In genomic region chr22:30718938-30719337, GRCh38 we compare ENCODE assay signal across 29 cellular contexts. TPM values are rescaled to one million over a fixed set of nuclear protein-coding genes. Genes with fewer than 3 reads are reported as not detected.
DNase-seq lines count a peak whose midpoint lies in the region; ATAC-seq, FAIRE-seq and TF ChIP-seq lines count a peak whose summit lies in the region.
"Had no signal": no experiment of that assay in that cellular context is flagged by ENCODE, and none has a peak within 500 bp of the region (broad histone marks: within the 10 kb centered on the region; RNA-seq: fewer than 3 reads in every experiment).

No MANE protein-coding gene starts in this region.

- peaks cover 2% of the 10 kb centered on the region for H3K9me3 Mint-ChIP-seq in WTC11
- H3K9me3 Mint-ChIP-seq: CD8-positive, alpha-beta T cell had no signal

- TF ChIP-seq CTCF in WTC11 (IDR thresholded peaks at IDR 0.05), result no peak
- no peak for TF ChIP-seq CTCF in HepG2 (CRISPR knock-in tag; IDR thresholded peaks at IDR 0.05)

- H3K36me3 Mint-ChIP-seq in WTC11, result no peaks in the 10 kb centered on the region
- H3K36me3 Mint-ChIP-seq: CD8-positive, alpha-beta T cell had no signal

- no peak overlapping the region for H2AFZ ChIP-seq in HepG2 (ENCODE audit: low read length)
- H2AFZ ChIP-seq: PC-9 had no signal

- H3K4me1 ChIP-seq in HepG2 (ENCODE audit: insufficient read depth, low read length), result 0 out of 2 replicates have a peak, but pooled peaks cover 9% of the 10 kb centered on the region
- H3K4me1 ChIP-seq: Caco-2, SJCRH30 had no signal

- peak overlapping the region; percentile 84; the same call in 1 of the 2 replicates for H3K27ac Mint-ChIP-seq in WTC11
- H3K27ac Mint-ChIP-seq: B cell; CD8-positive, alpha-beta T cell had no signal

- H4K20me1 ChIP-seq in HepG2 (ENCODE audit: insufficient read depth, low read length), result no peaks in the 10 kb centered on the region

- H3K27me3 ChIP-seq in HepG2 (ENCODE audit: control insufficient read depth in 1 of 2, insufficient read depth in 2 of 2, low read length in 2 of 2), result no peaks in the 10 kb centered on the region; a peak in 1 of 5 replicates
- H3K27me3 ChIP-seq: SJCRH30 had no signal

- no peaks in the 10 kb centered on the region for H3K79me2 ChIP-seq in HepG2 (ENCODE audit: insufficient read depth, low read length)

- H3K9ac ChIP-seq in HepG2 (ENCODE audit: insufficient read depth, low read depth, low read length), result no peak overlapping the region

- in situ Hi-C loops in HepG2 (cut with HindIII; ENCODE audit: extremely low pct_ligation_motif_present, low pct_unique_long_range_greater_than_20kb), result no loop called here

- POLR2A ChIA-PET in WTC11 (lab: Charles Lee), result no interaction called here
- POLR2A ChIA-PET in HepG2 (lab: Yijun Ruan, JAX), result no interaction called here

- TF ChIP-seq EP300 in HepG2 (IDR thresholded peaks at IDR 0.05; ENCODE audit: low read depth in 2 of 2, low read length in 2 of 2), result no peak
- no peak for TF ChIP-seq EP300 in HepG2 (CRISPR knock-in tag; IDR thresholded peaks at IDR 0.05; ENCODE audit: borderline replicate concordance)

- no peak overlapping the region for H3K27ac ChIP-seq in HepG2 (ENCODE audit: extremely low read length, insufficient read depth, low read length)
- H3K27ac ChIP-seq: 22Rv1, C4-2B, HL-60, PC-9, SJCRH30 had no signal

- H3K27me3 Mint-ChIP-seq in WTC11 (ENCODE audit: low read depth), result no peaks in the 10 kb centered on the region

- H3K9me3 ChIP-seq in HepG2 (ENCODE audit: low read length), result no peaks in the 10 kb centered on the region
- H3K9me3 ChIP-seq: Caco-2, SJCRH30 had no signal

- intact Hi-C loops in HepG2 (cut with micrococcal nuclease; ENCODE audit: unreplicated experiment), result no loop called here

- H3K4me3 ChIP-seq in HepG2 (replicated peaks in 1 of 3; ENCODE audit: insufficient read depth in 1 of 3, low read depth in 2 of 3, low read length in 3 of 3), result no peak overlapping the region
- H3K4me3 ChIP-seq: K562, PC-9, SJCRH30 had no signal

- ATAC-seq in WTC11 (no peak), GM18858 (IDR thresholded peaks at IDR 0.05; ENCODE audit: unreplicated experiment) (no peak), HepG2 (no peak)
- ATAC-seq: CD8-positive, alpha-beta T cell; K562; Right ventricle myocardium inferior had no signal

- no peaks in the 10 kb centered on the region for H3K36me3 ChIP-seq in HepG2 (replicated peaks in 1 of 2; ENCODE audit: control insufficient read depth in 1 of 2, insufficient read depth in 2 of 2, low read length in 2 of 2)
- H3K36me3 ChIP-seq: SJCRH30 had no signal

- H3K4me2 ChIP-seq in HepG2 (ENCODE audit: low read depth, low read length), result no peak overlapping the region
- H3K4me2 ChIP-seq: PC-9 had no signal

- no peak for TF ChIP-seq POLR2A in HepG2 (IDR thresholded peaks at IDR 0.05; ENCODE audit: insufficient read depth in 1 of 2, low read depth in 2 of 2, low read length in 2 of 2)

- FAIRE-seq in HepG2 (lab: Jason Lieb, UNC), result no peak
- FAIRE-seq: GM12891, GM19239 had no signal

- no TSS peak for BruUV-seq in HepG2 (replicated peaks; lab: Mats Ljungman, UMichigan)

- DNase-seq in activated effector memory CD4-positive, alpha-beta T cell treated with anti-CD3 and anti-CD28 coated beads, Interleukin-2, amount 50 U/mL, for 16 hours, result peak; percentile 9
- DNase-seq in activated effector memory CD4-positive, alpha-beta T cell treated with Interleukin-2 at 50 U/mL for 16 hours, result no peak
- DNase-seq in WTC11 (ENCODE audit: low spot score) (no peak), mesenteric fat pad (ENCODE audit: low spot score) (peak; percentile 24), HepG2 (ENCODE audit: low spot score) (no peak)
- DNase-seq in activated CD8-positive, alpha-beta memory T cell treated with anti-CD3 and anti-CD28 coated beads, Interleukin-2, amount 50 U/mL, for 4 hours, result no peak
- DNase-seq: Caco-2; CD8-positive, alpha-beta T cell; DMS79 treated with DMSO at 0.1 percent for 48 hours; GF-D8; Kasumi-1; NCI-H1105; NCI-H1436 treated with DMSO at 0.1 percent for 48 hours; NCI-H187 treated with DMSO at 0.1 percent for 48 hours; NCI-H2171 treated with DMSO at 0.1 percent for 48 hours; NCI-H446; NCI-H524 treated with DMSO at 0.1 percent for 48 hours; NCI-H774; PC-9; SJCRH30 had no signal

- no peak overlapping the region for H3K4me3 Mint-ChIP-seq in WTC11
- H3K4me3 Mint-ChIP-seq: B cell; CD8-positive, alpha-beta T cell had no signal

- no peaks in the 10 kb centered on the region for H3K4me1 Mint-ChIP-seq in WTC11
- H3K4me1 Mint-ChIP-seq: B cell had no signal

- 29% methylated on average over 4 of the region's 4 CpGs for WGBS in HepG2 (ENCODE audit: low lambda C conversion rate)

- CTCF ChIA-PET in WTC11 (lab: Charles Lee), result interaction anchor here (1.0 kb wide), 1 partner anchor 84 kb away, joined by 3 read pairs; no protein-coding TSS in a partner anchor
- CTCF ChIA-PET in HepG2 (lab: Yijun Ruan, JAX; ENCODE audit: low intra/inter-chr PET ratio, low total read pairs), result no interaction called here

- TF ChIP-seq RAD21 in HepG2 (CRISPR knock-in tag; IDR thresholded peaks at IDR 0.05), result no peak

TF ChIP-seq in WTC11, 78 proteins besides CTCF, POLR2A, EP300 and RAD21:
- TF ChIP-seq JUN (CRISPR knock-in tag; IDR thresholded peaks at IDR 0.05) (no peak), NFYB (CRISPR knock-in tag; conservative IDR thresholded peaks at IDR 0.05; ENCODE audit: low read depth) (no peak)

TF ChIP-seq in HepG2, 621 proteins besides CTCF, POLR2A, EP300 and RAD21 (continues in another document):
- TF ChIP-seq PCBP2 (optimal IDR thresholded peaks at IDR 0.05; ENCODE audit: low read depth, low read length, poor library complexity, severe bottlenecking) (no peak), SP4 (CRISPR knock-in tag; IDR thresholded peaks at IDR 0.05) (no peak), PHF5A (CRISPR knock-in tag; IDR thresholded peaks at IDR 0.05; ENCODE audit: low read depth, unreplicated experiment) (no peak), KDM5A (IDR thresholded peaks at IDR 0.05; ENCODE audit: borderline replicate concordance, low read length) (no peak), GLI4 (CRISPR knock-in tag; IDR thresholded peaks at IDR 0.05; ENCODE audit: borderline replicate concordance) (no peak), ZNF550 (CRISPR knock-in tag; IDR thresholded peaks at IDR 0.05; ENCODE audit: borderline replicate concordance) (no peak), HNF4G (IDR thresholded peaks at IDR 0.05; ENCODE audit: borderline replicate concordance, low read depth, low read length) (no peak), HNF4G (CRISPR knock-in tag; IDR thresholded peaks at IDR 0.05; ENCODE audit: borderline replicate concordance, low read depth) (no peak), HDAC6 (IDR thresholded peaks at IDR 0.05; ENCODE audit: low read depth, low read length) (no peak)

RNA-seq across cellular contexts. Expression of gene OSBP2, which starts 24.3 kb away (rescaled TPM):
- total RNA-seq in WTC11 (2021) (4.1 to 4.4 TPM (median 4.1 TPM) in 3 replicates), mesenteric fat pad (1.4 TPM), HepG2 (2016; rRNA removed; fragmentation: Illumina TruSeq; extraction: Trizol) (7.1 and 7.7 TPM in 2 replicates)
- total RNA-seq in HepG2 (2016; cell fraction: cytosol; rRNA removed; fragmentation: Illumina TruSeq; extraction: Trizol; ENCODE audit: low read depth), result 1.9 and 2.2 TPM in 2 replicates
- 8.2 and 8.7 TPM in 2 replicates for total RNA-seq in HepG2 (2016; cell fraction: insoluble cytoplasmic fraction; rRNA removed; fragmentation: Illumina TruSeq; extraction: Trizol)
- 7.4 and 9.1 TPM in 2 replicates for total RNA-seq in HepG2 (2016; cell fraction: membrane; rRNA removed; fragmentation: Illumina TruSeq; extraction: Trizol)
- 5.3 and 10.0 TPM in 2 replicates for total RNA-seq in HepG2 (2016; cell fraction: nucleus; rRNA removed; fragmentation: Illumina TruSeq; extraction: Trizol)
- 5.0 and 7.9 TPM in 2 replicates for polyA plus RNA-seq in HepG2 (2011; rRNA removed)
- polyA plus RNA-seq in HepG2 (2011; cell fraction: cytosol; rRNA removed), result 3.8 and 4.7 TPM in 2 replicates
- 5.9 and 7.6 TPM in 2 replicates for polyA plus RNA-seq in HepG2 (2011; cell fraction: nucleus; rRNA removed)
- polyA plus RNA-seq in HepG2 (2012), result 4.1 and 4.4 TPM in 2 replicates
- 3.0 and 5.0 TPM in 2 replicates for polyA plus RNA-seq in HepG2 (2016; cell fraction: cytosol; fragmentation: Illumina TruSeq; extraction: Trizol; ENCODE audit: low read depth)
- 7.0 and 13.0 TPM in 2 replicates for polyA plus RNA-seq in HepG2 (2016; cell fraction: insoluble cytoplasmic fraction; fragmentation: Illumina TruSeq; extraction: Trizol; ENCODE audit: low read depth)
- polyA plus RNA-seq in HepG2 (2016; cell fraction: membrane; fragmentation: Illumina TruSeq; extraction: Trizol; ENCODE audit: low read depth), result 11.2 and 12.1 TPM in 2 replicates
- polyA plus RNA-seq in HepG2 (2016; cell fraction: nucleus; fragmentation: Illumina TruSeq; extraction: Trizol; ENCODE audit: insufficient read depth, low read depth), result 10.2 and 11.3 TPM in 2 replicates
- polyA minus RNA-seq in HepG2 (2011; rRNA and poly(A)+ RNA removed; ENCODE audit: low replicate concordance), result 7.4 and 90.6 TPM in 2 replicates
- 2.9 and 4.3 TPM in 2 replicates for polyA minus RNA-seq in HepG2 (2011; cell fraction: cytosol; rRNA and poly(A)+ RNA removed)
- polyA minus RNA-seq in HepG2 (2011; cell fraction: nucleus; rRNA and poly(A)+ RNA removed), result 6.0 and 6.8 TPM in 2 replicates
- total RNA-seq: SJCRH30 had no signal

RNA-seq across cellular contexts. Expression of gene DUSP18, which starts 51.3 kb away (rescaled TPM):
- 4.2 to 4.4 TPM (median 4.3 TPM) in 3 replicates for total RNA-seq in WTC11 (2021)
- total RNA-seq in mesenteric fat pad, result 6.8 TPM
- total RNA-seq in HepG2 (2016; rRNA removed; fragmentation: Illumina TruSeq; extraction: Trizol), result 1.4 and 2.0 TPM in 2 replicates
- total RNA-seq in HepG2 (2016; cell fraction: cytosol; rRNA removed; fragmentation: Illumina TruSeq; extraction: Trizol; ENCODE audit: low read depth), result 0.44 and 1.1 TPM in 2 replicates
- total RNA-seq in HepG2 (2016; cell fraction: insoluble cytoplasmic fraction; rRNA removed; fragmentation: Illumina TruSeq; extraction: Trizol), result 1.2 and 1.4 TPM in 2 replicates
- 2.3 and 2.4 TPM in 2 replicates for total RNA-seq in HepG2 (2016; cell fraction: membrane; rRNA removed; fragmentation: Illumina TruSeq; extraction: Trizol)
- total RNA-seq in HepG2 (2016; cell fraction: nucleus; rRNA removed; fragmentation: Illumina TruSeq; extraction: Trizol), result 0.91 and 1.3 TPM in 2 replicates
- polyA plus RNA-seq in HepG2 (2011; rRNA removed), result 2.1 and 2.3 TPM in 2 replicates
- polyA plus RNA-seq in HepG2 (2011; cell fraction: cytosol; rRNA removed), result 2.6 and 2.8 TPM in 2 replicates
- 2.1 and 2.7 TPM in 2 replicates for polyA plus RNA-seq in HepG2 (2011; cell fraction: nucleus; rRNA removed)
- 0.81 and 0.87 TPM in 2 replicates for polyA plus RNA-seq in HepG2 (2012)
- 1.1 and 1.7 TPM in 2 replicates for polyA plus RNA-seq in HepG2 (2016; cell fraction: cytosol; fragmentation: Illumina TruSeq; extraction: Trizol; ENCODE audit: low read depth)
- polyA plus RNA-seq in HepG2 (2016; cell fraction: insoluble cytoplasmic fraction; fragmentation: Illumina TruSeq; extraction: Trizol; ENCODE audit: low read depth), result 1.6 and 1.7 TPM in 2 replicates
- polyA plus RNA-seq in HepG2 (2016; cell fraction: membrane; fragmentation: Illumina TruSeq; extraction: Trizol; ENCODE audit: low read depth), result 1.8 and 2.1 TPM in 2 replicates
- polyA plus RNA-seq in HepG2 (2016; cell fraction: nucleus; fragmentation: Illumina TruSeq; extraction: Trizol; ENCODE audit: insufficient read depth, low read depth), result 1.0 and 1.5 TPM in 2 replicates
- 3.0 and 7.6 TPM in 2 replicates for polyA minus RNA-seq in HepG2 (2011; rRNA and poly(A)+ RNA removed; ENCODE audit: low replicate concordance)
- polyA minus RNA-seq in HepG2 (2011; cell fraction: cytosol; rRNA and poly(A)+ RNA removed), result 0.79 and 1.8 TPM in 2 replicates
- polyA minus RNA-seq in HepG2 (2011; cell fraction: nucleus; rRNA and poly(A)+ RNA removed), result 1.3 and 1.7 TPM in 2 replicates

Comparison
In these comparisons a context has a peak if more than half of its experiments do, and no peak if none do; other contexts are left out.
1. DNase-seq: peak in activated effector memory CD4-positive, alpha-beta T cell treated with anti-CD3 and anti-CD28 coated beads, Interleukin-2, amount 50 U/mL, for 16 hours (single experiment) and mesenteric fat pad (single experiment); none in activated effector memory CD4-positive, alpha-beta T cell treated with Interleukin-2 at 50 U/mL for 16 hours (single experiment), WTC11 (single experiment), activated CD8-positive, alpha-beta memory T cell treated with anti-CD3 and anti-CD28 coated beads, Interleukin-2, amount 50 U/mL, for 4 hours (single experiment) and HepG2 (single experiment).